In genomic region chr5:132905938-132906337, GRCh38 we compare ENCODE assay signal across 1 cellular context.
A peak's percentile ranks its signal among the peaks of the same experiment; 100 is the strongest.
TF ChIP-seq lines count a peak whose summit lies in the region.

No MANE protein-coding gene starts in this region.

TF ChIP-seq in HepG2, 621 proteins besides CTCF, POLR2A, EP300 and RAD21 (continued from another document):
- TF ChIP-seq E2F2 (CRISPR knock-in tag; IDR thresholded peaks at IDR 0.05; ENCODE audit: borderline replicate concordance) (no peak), ZNF749 (CRISPR knock-in tag; IDR thresholded peaks at IDR 0.05; ENCODE audit: borderline replicate concordance) (no peak), CBX5 (CRISPR knock-in tag; IDR thresholded peaks at IDR 0.05; ENCODE audit: borderline replicate concordance) (no peak), ZNF788 (CRISPR knock-in tag; IDR thresholded peaks at IDR 0.05; ENCODE audit: borderline replicate concordance) (no peak), FOSL2 (CRISPR knock-in tag; IDR thresholded peaks at IDR 0.05) (no peak), KLF13 (CRISPR knock-in tag; IDR thresholded peaks at IDR 0.05) (no peak), BCL6 (CRISPR knock-in tag; IDR thresholded peaks at IDR 0.05) (peak; percentile 51), ZNF609 (CRISPR knock-in tag; IDR thresholded peaks at IDR 0.05; ENCODE audit: borderline replicate concordance) (no peak), ZNF713 (CRISPR knock-in tag; IDR thresholded peaks at IDR 0.05) (no peak), TEAD3 (CRISPR knock-in tag; optimal IDR thresholded peaks at IDR 0.05; ENCODE audit: borderline replicate concordance) (peak; percentile 36), FOXP1 (IDR thresholded peaks at IDR 0.05) (peak; percentile 93), FOXP1 (CRISPR knock-in tag; IDR thresholded peaks at IDR 0.05) (peak; percentile 93), ZNF138 (CRISPR knock-in tag; IDR thresholded peaks at IDR 0.05; ENCODE audit: low read depth) (no peak), HDAC6 (IDR thresholded peaks at IDR 0.05; ENCODE audit: low read depth, low read length) (no peak), CAMTA2 (CRISPR knock-in tag; IDR thresholded peaks at IDR 0.05; ENCODE audit: borderline replicate concordance) (no peak), ZMYM4 (CRISPR knock-in tag; IDR thresholded peaks at IDR 0.05) (no peak), JARID2 (CRISPR knock-in tag; IDR thresholded peaks at IDR 0.05; ENCODE audit: insufficient replicate concordance) (no peak), SP140L (CRISPR knock-in tag; IDR thresholded peaks at IDR 0.05; ENCODE audit: borderline replicate concordance) (no peak), MZF1 (CRISPR knock-in tag; IDR thresholded peaks at IDR 0.05; ENCODE audit: borderline replicate concordance) (no peak), ETV5 (CRISPR knock-in tag; IDR thresholded peaks at IDR 0.05; ENCODE audit: borderline replicate concordance) (no peak), DBP (CRISPR knock-in tag; IDR thresholded peaks at IDR 0.05; ENCODE audit: not compliant biosample characterization) (no peak), ZBTB20 (CRISPR knock-in tag; IDR thresholded peaks at IDR 0.05; ENCODE audit: borderline replicate concordance, low read depth) (no peak), DZIP1 (CRISPR knock-in tag; IDR thresholded peaks at IDR 0.05) (no peak), ZNF770 (CRISPR knock-in tag; IDR thresholded peaks at IDR 0.05) (no peak), HOXA9 (CRISPR knock-in tag; IDR thresholded peaks at IDR 0.05; ENCODE audit: borderline replicate concordance) (no peak), POLR2G (IDR thresholded peaks at IDR 0.05; ENCODE audit: low read depth, low read length) (no peak), NFYB (CRISPR knock-in tag; IDR thresholded peaks at IDR 0.05) (no peak), ZNF839 (CRISPR knock-in tag; IDR thresholded peaks at IDR 0.05; ENCODE audit: borderline replicate concordance) (no peak), RORA (CRISPR knock-in tag; IDR thresholded peaks at IDR 0.05) (no peak), USF2 (IDR thresholded peaks at IDR 0.05; ENCODE audit: low read depth, low read length) (no peak), USF2 (CRISPR knock-in tag; IDR thresholded peaks at IDR 0.05; ENCODE audit: borderline replicate concordance) (no peak; the same call in 1 of the 2 replicates), ZNF136 (CRISPR knock-in tag; IDR thresholded peaks at IDR 0.05; ENCODE audit: low read depth) (no peak), RNF2 (conservative IDR thresholded peaks at IDR 0.05; ENCODE audit: low read depth) (no peak), CEBPG (CRISPR knock-in tag; IDR thresholded peaks at IDR 0.05) (peak; percentile 12; the same call in 1 of the 2 replicates), ZNF674 (CRISPR knock-in tag; IDR thresholded peaks at IDR 0.05; ENCODE audit: low read depth) (no peak), ZNF354B (CRISPR knock-in tag; IDR thresholded peaks at IDR 0.05) (no peak), HMG20A (CRISPR knock-in tag; IDR thresholded peaks at IDR 0.05; ENCODE audit: borderline replicate concordance) (peak; percentile 36; the same call in 1 of the 2 replicates), EEA1 (CRISPR knock-in tag; IDR thresholded peaks at IDR 0.05; ENCODE audit: borderline replicate concordance) (no peak)
TF ChIP-seq in HepG2: peak in this region for 42.
